Comparison of ENCODE assay signal across 8 cellular contexts in the genomic region with DNA sequence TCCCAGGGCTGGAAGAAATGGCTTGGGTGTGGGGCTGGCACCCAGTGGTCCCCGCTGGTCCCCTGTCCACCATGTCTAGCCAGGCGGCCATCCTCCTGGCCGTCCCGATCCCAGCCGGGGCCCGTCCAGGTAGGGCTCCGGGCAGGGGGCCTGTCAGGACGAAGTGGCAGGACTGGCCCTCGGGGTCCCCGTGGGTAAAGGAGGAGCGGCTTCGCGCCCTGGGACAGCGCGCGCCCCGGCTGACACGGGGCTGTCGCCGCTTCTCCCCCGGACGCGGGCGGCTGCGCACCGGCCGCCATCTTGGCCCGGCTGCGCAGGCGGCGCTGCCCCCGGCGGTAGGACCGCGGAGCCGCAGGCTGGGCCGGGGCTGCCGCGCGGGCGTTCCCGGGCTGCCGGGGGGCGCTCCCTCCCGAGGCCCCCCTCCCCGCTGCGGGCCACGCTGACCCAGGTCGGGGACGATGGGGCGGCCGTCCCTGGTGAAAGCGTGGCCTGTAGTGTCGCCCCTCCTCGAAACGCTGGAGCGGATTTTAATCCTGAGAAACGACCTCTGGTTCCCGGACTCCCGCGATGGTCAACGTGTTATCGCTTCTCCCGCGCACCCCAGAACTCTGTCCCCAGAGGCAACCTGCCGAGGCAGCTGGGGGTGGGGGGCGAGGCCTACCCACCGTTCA.
DNase-seq lines count a peak whose midpoint lies in the region; ATAC-seq and TF ChIP-seq lines count a peak whose summit lies in the region.

No MANE protein-coding gene starts in this region.

- peak overlapping the region; percentile 75 for H3K4me2 ChIP-seq in mammary epithelial cell (ENCODE audit: insufficient read depth, low read depth, low read length)

- dilution Hi-C loops in mammary epithelial cell (cut with HindIII; ENCODE audit: low sequenced_read_pairs) = no loop called here

- peak overlapping the region; percentile 92 for H2AFZ ChIP-seq in mammary epithelial cell (ENCODE audit: low read depth, low read length)

- H3K79me2 ChIP-seq in mammary epithelial cell (ENCODE audit: insufficient read depth, low read length) = no peaks in the 10 kb centered on the region

- intact Hi-C loops in mammary epithelial cell (cut with micrococcal nuclease) = no loop called here

- no peaks in the 10 kb centered on the region for H3K36me3 ChIP-seq in mammary epithelial cell (ENCODE audit: insufficient read depth, low read length)
- H3K36me3 ChIP-seq in kidney epithelial cell (ENCODE audit: control insufficient read depth, insufficient read depth, low read length) = no peaks in the 10 kb centered on the region

- H3K4me3 ChIP-seq in mammary epithelial cell (replicated peaks in 1 of 3; ENCODE audit: insufficient read depth in 1 of 3, low read depth in 2 of 3, low read length in 3 of 3) (peak overlapping the region; percentile 18 to 49 (median 42)), kidney epithelial cell (ENCODE audit: low read depth, low read length) (peak overlapping the region; percentile 41)

- H3K27me3 ChIP-seq in mammary epithelial cell (ENCODE audit: insufficient read depth, low read length) (peaks cover 25% of the 10 kb centered on the region), kidney epithelial cell (ENCODE audit: control insufficient read depth, insufficient read depth, low read length) (peaks cover 34% of the 10 kb centered on the region)

- TF ChIP-seq CTCF in mammary epithelial cell (conservative IDR thresholded peaks at IDR 0.05 in 1 of 2, IDR thresholded peaks at IDR 0.05 in 1 of 2; ENCODE audit: extremely low read depth in 1 of 2, insufficient read depth in 1 of 2, low read depth in 1 of 2, low read length in 2 of 2) = no peak
- TF ChIP-seq CTCF in kidney epithelial cell (IDR thresholded peaks at IDR 0.05; ENCODE audit: insufficient read depth, low read length, poor library complexity, severe bottlenecking) = no peak

- BruUV-seq in mammary epithelial cell (replicated peaks; lab: Mats Ljungman, UMichigan) = no TSS peak

- peak; percentile 11 for ATAC-seq in stimulated activated naive CD8-positive, alpha-beta T cell treated with anti-CD3 and anti-CD28 coated beads, Interleukin-15, Interleukin-2, amounts not matched to agents 100 U/mL and 50 U/mL, for 24 hours
- no peak for ATAC-seq in GM21737 (IDR thresholded peaks at IDR 0.05; ENCODE audit: unreplicated experiment)

- H3K9me3 ChIP-seq in mammary epithelial cell (replicated peaks; ENCODE audit: insufficient read depth, low read length) = no peaks in the 10 kb centered on the region

- H3K27ac ChIP-seq in mammary epithelial cell (ENCODE audit: insufficient read depth, low read depth, low read length) = no peak overlapping the region

- in situ Hi-C loops in mammary epithelial cell (cut with MboI; ENCODE audit: low sequenced_read_pairs in 2 of 2) = loop anchor here in 1 of 2 donors (25.0 kb wide), 1 partner anchor 346 kb away; no protein-coding TSS in a partner anchor

- 20% methylated on average over 3 of the region's 68 CpGs for WGBS in mammary epithelial cell (ENCODE audit: low coverage, missing lambda C conversion rate)

- H4K20me1 ChIP-seq in mammary epithelial cell (ENCODE audit: insufficient read depth, low read length) = no peaks in the 10 kb centered on the region

- CTCF ChIA-PET in mammary epithelial cell (lab: Charles Lee; ENCODE audit: low non-redundant PET) = no interaction called here

- peaks cover 9% of the 10 kb centered on the region for H3K4me1 ChIP-seq in mammary epithelial cell (ENCODE audit: insufficient read depth, low read length)

- DNase-seq in NCI-H2029 (lab: John Stamatoyannopoulos, UW) (peak; percentile 6), NCI-H2029 treated with DMSO at 0.1 percent for 48 hours (lab: John Stamatoyannopoulos, UW) (no peak), LHCN-M2 (ENCODE audit: low read depth) (peak; percentile 17), mammary epithelial cell (no peak), kidney epithelial cell (ENCODE audit: low read depth) (no peak), hippocampal formation (lab: John Stamatoyannopoulos, UW) (no peak)
- DNase-seq in stimulated activated naive CD8-positive, alpha-beta T cell treated with anti-CD3 and anti-CD28 coated beads, Interleukin-15, Interleukin-2, amounts not matched to agents 100 U/mL and 50 U/mL, for 24 hours = peak; percentile 46

- H3K9ac ChIP-seq in mammary epithelial cell (ENCODE audit: insufficient read depth, low read length) = no peak overlapping the region

Comparison
In these comparisons a context has a peak if more than half of its experiments do, and no peak if none do; other contexts are left out.
1. DNase-seq: peak in NCI-H2029 (single experiment), LHCN-M2 (single experiment) and stimulated activated naive CD8-positive, alpha-beta T cell treated with anti-CD3 and anti-CD28 coated beads, Interleukin-15, Interleukin-2, amounts not matched to agents 100 U/mL and 50 U/mL, for 24 hours (single experiment); none in NCI-H2029 treated with DMSO at 0.1 percent for 48 hours (single experiment), mammary epithelial cell (single experiment), kidney epithelial cell (single experiment) and hippocampal formation (0 of 2).